Comparison of ENCODE assay signal across 21 cellular contexts in genomic region chr14:92575773-92576303, GRCh38.
DNase-seq lines count a peak whose midpoint lies in the region; ATAC-seq lines count a peak whose summit lies in the region.
"Had no signal": no experiment of that assay in that cellular context is flagged by ENCODE, and none has a peak within 500 bp of the region (broad histone marks: within the 10 kb centered on the region; RNA-seq: fewer than 3 reads in every experiment).

No MANE protein-coding gene starts in this region.

- no peak for DNase-seq in activated CD4-positive, alpha-beta T cell treated with anti-CD3 and anti-CD28 coated beads, Interleukin-2, amount 10 ng/mL, durations not matched to agents 7 days and 5 days
- no peak for DNase-seq in activated CD4-positive, alpha-beta T cell treated with anti-CD3 and anti-CD28 coated beads for 48 hours
- DNase-seq in activated naive CD8-positive, alpha-beta T cell treated with anti-CD3 and anti-CD28 coated beads, Interleukin-2, amount 10 ng/mL, durations not matched to agents 7 days and 5 days, result no peak
- DNase-seq in activated naive CD8-positive, alpha-beta T cell treated with anti-CD3 and anti-CD28 coated beads for 36 hours, result no peak
- DNase-seq in immature natural killer cell (no peak), NCI-H524 treated with DMSO at 0.1 percent for 48 hours (lab: John Stamatoyannopoulos, UW) (no peak), H4 (ENCODE audit: low spot score) (no peak)
- no peak for DNase-seq in stimulated activated effector memory CD8-positive, alpha-beta T cell treated with anti-CD3 and anti-CD28 coated beads, Interleukin-12 subunit alpha, Interleukin-12 subunit beta, amount 100 ng/mL, for 72 hours (ENCODE audit: low spot score in 2 of 2)
- DNase-seq: Calu3, DND-41, GM23248, H9, KBM-7, MM.1S, NCI-H2029, NCI-H446, NCI-H526, NCI-H82, RPMI8226, SHP77 had no signal

- peaks cover 16% of the 10 kb centered on the region for H3K27me3 Mint-ChIP-seq in activated CD4-positive, alpha-beta T cell treated with anti-CD3 and anti-CD28 coated beads, Interleukin-2, amount 10 ng/mL, durations not matched to agents 7 days and 5 days
- H3K27me3 Mint-ChIP-seq in activated naive CD8-positive, alpha-beta T cell treated with anti-CD3 and anti-CD28 coated beads, Interleukin-2, amount 10 ng/mL, durations not matched to agents 7 days and 5 days, result no peaks in the 10 kb centered on the region
- H3K27me3 Mint-ChIP-seq in activated naive CD8-positive, alpha-beta T cell treated with anti-CD3 and anti-CD28 coated beads for 36 hours, result no peaks in the 10 kb centered on the region
- H3K27me3 Mint-ChIP-seq in immature natural killer cell (ENCODE audit: low read depth in 3 of 3), result peaks cover 0 to 9% (median 9%) of the 10 kb centered on the region in 3 donors
- H3K27me3 Mint-ChIP-seq: B cell had no signal

- peaks cover 26% of the 10 kb centered on the region for H3K36me3 Mint-ChIP-seq in activated CD4-positive, alpha-beta T cell treated with anti-CD3 and anti-CD28 coated beads, Interleukin-2, amount 10 ng/mL, durations not matched to agents 7 days and 5 days (ENCODE audit: low read depth)
- peaks cover 43% of the 10 kb centered on the region for H3K36me3 Mint-ChIP-seq in activated naive CD8-positive, alpha-beta T cell treated with anti-CD3 and anti-CD28 coated beads, Interleukin-2, amount 10 ng/mL, durations not matched to agents 7 days and 5 days
- H3K36me3 Mint-ChIP-seq in activated naive CD8-positive, alpha-beta T cell treated with anti-CD3 and anti-CD28 coated beads for 36 hours, result peaks cover 66% of the 10 kb centered on the region
- H3K36me3 Mint-ChIP-seq in immature natural killer cell, result peaks cover 27 to 37% (median 32%) of the 10 kb centered on the region in 3 donors
- H3K36me3 Mint-ChIP-seq in stimulated activated effector memory CD8-positive, alpha-beta T cell treated with anti-CD3 and anti-CD28 coated beads, Interleukin-12 subunit alpha, Interleukin-12 subunit beta, amount 100 ng/mL, for 72 hours, result peaks cover 55% of the 10 kb centered on the region

- POLR2A ChIA-PET in activated CD4-positive, alpha-beta T cell treated with anti-CD3 and anti-CD28 coated beads, Interleukin-2, amount 10 ng/mL, durations not matched to agents 7 days and 5 days (lab: Charles Lee), result no interaction called here
- POLR2A ChIA-PET in activated naive CD8-positive, alpha-beta T cell treated with anti-CD3 and anti-CD28 coated beads, Interleukin-2, amount 10 ng/mL, durations not matched to agents 7 days and 5 days (lab: Charles Lee), result interaction anchor here (0.9 to 2.6 kb wide), 3 partner anchors 8 to 75 kb away, joined by 3 to 17 read pairs (median 3); no protein-coding TSS in a partner anchor

- no peak overlapping the region for H3K4me3 Mint-ChIP-seq in activated CD4-positive, alpha-beta T cell treated with anti-CD3 and anti-CD28 coated beads, Interleukin-2, amount 10 ng/mL, durations not matched to agents 7 days and 5 days
- H3K4me3 Mint-ChIP-seq in activated naive CD8-positive, alpha-beta T cell treated with anti-CD3 and anti-CD28 coated beads, Interleukin-2, amount 10 ng/mL, durations not matched to agents 7 days and 5 days, result no peak overlapping the region
- H3K4me3 Mint-ChIP-seq in activated naive CD8-positive, alpha-beta T cell treated with anti-CD3 and anti-CD28 coated beads for 36 hours, result no peak overlapping the region
- peak overlapping the region in 3 of 5 donors; percentile 51 to 92 (median 66) for H3K4me3 Mint-ChIP-seq in immature natural killer cell
- peak overlapping the region; percentile 68 for H3K4me3 Mint-ChIP-seq in stimulated activated effector memory CD8-positive, alpha-beta T cell treated with anti-CD3 and anti-CD28 coated beads, Interleukin-12 subunit alpha, Interleukin-12 subunit beta, amount 100 ng/mL, for 72 hours
- H3K4me3 Mint-ChIP-seq: H9 had no signal

- CTCF ChIA-PET in activated CD4-positive, alpha-beta T cell treated with anti-CD3 and anti-CD28 coated beads, Interleukin-2, amount 10 ng/mL, durations not matched to agents 7 days and 5 days (lab: Charles Lee), result interaction anchor here (0.5 to 2.2 kb wide), 6 partner anchors 10 to 600 kb away, joined by 3 to 11 read pairs (median 4); no protein-coding TSS in a partner anchor

- no peaks in the 10 kb centered on the region for H3K9me3 Mint-ChIP-seq in activated CD4-positive, alpha-beta T cell treated with anti-CD3 and anti-CD28 coated beads, Interleukin-2, amount 10 ng/mL, durations not matched to agents 7 days and 5 days
- no peaks in the 10 kb centered on the region for H3K9me3 Mint-ChIP-seq in activated naive CD8-positive, alpha-beta T cell treated with anti-CD3 and anti-CD28 coated beads, Interleukin-2, amount 10 ng/mL, durations not matched to agents 7 days and 5 days
- H3K9me3 Mint-ChIP-seq in activated naive CD8-positive, alpha-beta T cell treated with anti-CD3 and anti-CD28 coated beads for 36 hours, result no peaks in the 10 kb centered on the region
- no peaks in the 10 kb centered on the region for H3K9me3 Mint-ChIP-seq in immature natural killer cell
- no peaks in the 10 kb centered on the region for H3K9me3 Mint-ChIP-seq in stimulated activated effector memory CD8-positive, alpha-beta T cell treated with anti-CD3 and anti-CD28 coated beads, Interleukin-12 subunit alpha, Interleukin-12 subunit beta, amount 100 ng/mL, for 72 hours
- H3K9me3 Mint-ChIP-seq: H9 had no signal

- peak overlapping the region; percentile 1 for H3K27ac Mint-ChIP-seq in activated CD4-positive, alpha-beta T cell treated with anti-CD3 and anti-CD28 coated beads, Interleukin-2, amount 10 ng/mL, durations not matched to agents 7 days and 5 days
- H3K27ac Mint-ChIP-seq in activated naive CD8-positive, alpha-beta T cell treated with anti-CD3 and anti-CD28 coated beads, Interleukin-2, amount 10 ng/mL, durations not matched to agents 7 days and 5 days, result peak overlapping the region; percentile 55
- H3K27ac Mint-ChIP-seq in activated naive CD8-positive, alpha-beta T cell treated with anti-CD3 and anti-CD28 coated beads for 36 hours, result no peak overlapping the region
- peak overlapping the region; percentile 46 to 98 (median 86) for H3K27ac Mint-ChIP-seq in immature natural killer cell
- H3K27ac Mint-ChIP-seq in stimulated activated effector memory CD8-positive, alpha-beta T cell treated with anti-CD3 and anti-CD28 coated beads, Interleukin-12 subunit alpha, Interleukin-12 subunit beta, amount 100 ng/mL, for 72 hours, result peak overlapping the region; percentile 83
- H3K27ac Mint-ChIP-seq: H9 had no signal

- ATAC-seq in activated naive CD8-positive, alpha-beta T cell treated with anti-CD3 and anti-CD28 coated beads, Interleukin-2, amount 10 ng/mL, durations not matched to agents 7 days and 5 days (ENCODE audit: low read depth), result no peak
- ATAC-seq in stimulated activated effector memory CD8-positive, alpha-beta T cell treated with anti-CD3 and anti-CD28 coated beads, Interleukin-12 subunit alpha, Interleukin-12 subunit beta, amount 100 ng/mL, for 72 hours, result no peak

- H3K4me1 Mint-ChIP-seq in activated CD4-positive, alpha-beta T cell treated with anti-CD3 and anti-CD28 coated beads, Interleukin-2, amount 10 ng/mL, durations not matched to agents 7 days and 5 days, result peaks cover 59% of the 10 kb centered on the region
- H3K4me1 Mint-ChIP-seq in activated naive CD8-positive, alpha-beta T cell treated with anti-CD3 and anti-CD28 coated beads, Interleukin-2, amount 10 ng/mL, durations not matched to agents 7 days and 5 days, result peaks cover 62% of the 10 kb centered on the region
- H3K4me1 Mint-ChIP-seq in activated naive CD8-positive, alpha-beta T cell treated with anti-CD3 and anti-CD28 coated beads for 36 hours, result peaks cover 71% of the 10 kb centered on the region
- H3K4me1 Mint-ChIP-seq in immature natural killer cell, result peaks cover 84 to 97% of the 10 kb centered on the region in 2 donors
- H3K4me1 Mint-ChIP-seq in stimulated activated effector memory CD8-positive, alpha-beta T cell treated with anti-CD3 and anti-CD28 coated beads, Interleukin-12 subunit alpha, Interleukin-12 subunit beta, amount 100 ng/mL, for 72 hours, result peaks cover 80% of the 10 kb centered on the region

Comparison
In these comparisons a context has a peak if more than half of its experiments do, and no peak if none do; other contexts are left out.
1. H3K4me3 Mint-ChIP-seq: peak in immature natural killer cell (3 of 5) and stimulated activated effector memory CD8-positive, alpha-beta T cell treated with anti-CD3 and anti-CD28 coated beads, Interleukin-12 subunit alpha, Interleukin-12 subunit beta, amount 100 ng/mL, for 72 hours (single experiment); none in activated CD4-positive, alpha-beta T cell treated with anti-CD3 and anti-CD28 coated beads, Interleukin-2, amount 10 ng/mL, durations not matched to agents 7 days and 5 days (single experiment), activated naive CD8-positive, alpha-beta T cell treated with anti-CD3 and anti-CD28 coated beads, Interleukin-2, amount 10 ng/mL, durations not matched to agents 7 days and 5 days (single experiment) and activated naive CD8-positive, alpha-beta T cell treated with anti-CD3 and anti-CD28 coated beads for 36 hours (single experiment).